ENCODE assay signal across 1 cellular context in the genomic region with DNA sequence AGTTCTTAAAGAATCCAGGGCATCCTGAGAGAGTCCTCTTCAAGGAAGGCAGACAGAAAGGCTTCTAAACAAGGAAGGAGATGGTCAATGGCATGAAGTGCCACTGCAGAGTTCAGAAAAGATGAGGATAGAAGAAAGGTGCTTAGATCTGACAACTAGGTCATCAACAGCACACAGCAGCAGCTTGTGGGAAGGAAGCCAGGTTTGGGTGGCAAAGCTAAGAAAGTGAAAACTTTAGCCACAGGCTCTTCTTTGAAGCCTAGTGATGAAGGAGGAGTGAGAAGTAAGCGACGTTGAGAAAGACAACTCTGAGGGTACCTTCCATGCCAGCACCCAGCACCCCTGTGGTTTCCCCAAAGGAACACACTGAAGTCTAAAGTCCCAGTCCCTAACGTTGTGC.
TF ChIP-seq lines count a peak whose summit lies in the region.

No MANE protein-coding gene starts in this region.

TF ChIP-seq in WTC11, 78 proteins besides CTCF, POLR2A, EP300 and RAD21 (continued from another document):
- TF ChIP-seq FOXP4 (CRISPR knock-in tag; IDR thresholded peaks at IDR 0.05): no peak
- TF ChIP-seq, protein P1, sequence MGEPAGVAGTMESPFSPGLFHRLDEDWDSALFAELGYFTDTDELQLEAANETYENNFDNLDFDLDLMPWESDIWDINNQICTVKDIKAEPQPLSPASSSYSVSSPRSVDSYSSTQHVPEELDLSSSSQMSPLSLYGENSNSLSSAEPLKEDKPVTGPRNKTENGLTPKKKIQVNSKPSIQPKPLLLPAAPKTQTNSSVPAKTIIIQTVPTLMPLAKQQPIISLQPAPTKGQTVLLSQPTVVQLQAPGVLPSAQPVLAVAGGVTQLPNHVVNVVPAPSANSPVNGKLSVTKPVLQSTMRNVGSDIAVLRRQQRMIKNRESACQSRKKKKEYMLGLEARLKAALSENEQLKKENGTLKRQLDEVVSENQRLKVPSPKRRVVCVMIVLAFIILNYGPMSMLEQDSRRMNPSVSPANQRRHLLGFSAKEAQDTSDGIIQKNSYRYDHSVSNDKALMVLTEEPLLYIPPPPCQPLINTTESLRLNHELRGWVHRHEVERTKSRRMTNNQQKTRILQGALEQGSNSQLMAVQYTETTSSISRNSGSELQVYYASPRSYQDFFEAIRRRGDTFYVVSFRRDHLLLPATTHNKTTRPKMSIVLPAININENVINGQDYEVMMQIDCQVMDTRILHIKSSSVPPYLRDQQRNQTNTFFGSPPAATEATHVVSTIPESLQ (CRISPR knock-in tag; IDR thresholded peaks at IDR 0.05): no peak
TF ChIP-seq in WTC11: peak in this region for 0.
